Comparison of ENCODE assay signal across 2 cellular contexts in the genomic region with DNA sequence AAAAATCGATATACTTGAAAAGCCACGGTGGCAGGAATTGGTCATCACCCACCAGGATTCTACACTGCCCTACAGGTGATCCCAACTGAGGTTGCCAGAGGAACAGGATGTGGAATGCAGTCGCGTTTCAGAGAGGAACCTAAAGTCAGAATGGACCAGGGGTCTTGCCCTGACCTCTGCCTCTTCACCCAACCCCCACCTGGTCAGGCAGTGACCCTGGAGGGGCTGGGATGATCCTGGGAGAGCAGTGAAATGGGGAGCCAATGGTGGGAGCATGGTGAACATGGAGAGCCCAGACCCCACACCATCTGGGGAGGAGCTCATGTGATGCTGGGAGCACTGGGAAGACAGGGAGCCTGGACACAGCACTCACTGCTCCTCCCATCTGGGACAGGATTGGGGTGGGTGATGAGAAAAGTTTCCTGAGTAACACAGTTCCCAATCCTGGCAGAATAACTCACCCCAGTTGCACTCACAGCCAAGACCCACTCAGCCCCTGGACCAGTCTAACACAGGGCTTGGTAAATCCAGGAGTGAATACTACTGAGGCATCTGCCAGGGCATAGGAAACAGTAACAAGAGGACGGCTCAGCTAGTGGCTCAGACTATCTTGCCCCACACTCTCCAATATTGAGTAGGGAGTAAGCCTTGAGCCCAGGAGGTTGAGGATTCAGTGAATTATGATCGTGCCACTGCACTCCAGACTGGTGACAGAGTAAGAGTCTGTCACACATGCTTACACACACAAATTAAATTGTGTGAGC.
TF ChIP-seq lines count a peak whose summit lies in the region.

No MANE protein-coding gene starts in this region.

TF ChIP-seq in GM23338, 12 proteins besides CTCF, POLR2A, EP300 and RAD21 (continued from another document):
- peak; percentile 55 for TF ChIP-seq EZH2 (IDR thresholded peaks at IDR 0.05; ENCODE audit: low read depth, unreplicated experiment)
- TF ChIP-seq ZNF114 (CRISPR knock-in tag; IDR thresholded peaks at IDR 0.05), result no peak

TF ChIP-seq in WTC11, 78 proteins besides CTCF, POLR2A, EP300 and RAD21 (continued from another document):
- TF ChIP-seq TP53 (CRISPR knock-in tag; IDR thresholded peaks at IDR 0.05), result no peak
